24 cellular contexts compared by ENCODE assay signal in the genomic region with DNA sequence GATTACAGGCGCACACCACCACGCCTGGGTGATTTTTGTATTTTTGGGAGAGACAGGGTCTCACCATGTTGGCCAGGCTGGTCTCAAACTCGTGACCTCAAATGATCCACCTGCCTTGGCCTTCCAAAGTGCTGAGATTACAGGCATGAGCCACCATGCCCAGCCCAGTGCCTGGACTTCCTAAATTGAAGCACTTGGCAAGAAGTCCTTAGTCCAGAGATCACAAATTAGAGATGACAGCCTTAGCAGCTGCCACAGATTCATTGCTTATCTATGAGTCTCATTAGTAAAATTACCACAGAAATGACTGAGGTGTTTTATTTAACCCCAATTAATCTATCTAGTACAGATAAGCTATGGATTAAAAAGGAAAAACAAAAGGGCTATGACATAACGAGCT. TPM values are rescaled to one million over a fixed set of nuclear protein-coding genes. Genes with fewer than 3 reads are reported as not detected.
"Had no signal": no experiment of that assay in that cellular context is flagged by ENCODE, and none has a peak within 500 bp of the region (broad histone marks: within the 10 kb centered on the region; RNA-seq: fewer than 3 reads in every experiment).

No MANE protein-coding gene starts in this region.

- FAIRE-seq: RCC 7860 had no signal

- H3K27me3 ChIP-seq: MG63, SJSA1 had no signal

- H3K4me1 ChIP-seq: SJSA1 had no signal

- H3K9me3 ChIP-seq: SJSA1 had no signal

- DNase-seq: Karpas-422, KG1, MG63, NCI-H1092, NCI-H1105 treated with DMSO at 0.1 percent for 48 hours, NCI-H1417 treated with DMSO at 0.1 percent for 48 hours, NCI-H146, NCI-H1694 treated with DMSO at 0.1 percent for 48 hours, NCI-H1930, NCI-H2081 treated with DMSO at 0.1 percent for 48 hours, NCI-H2171, NCI-H226, NCI-H446, NCI-H510A, NCI-H524 treated with DMSO at 0.1 percent for 48 hours, NCI-H69, NCI-H774, Right ventricle myocardium superior, RPMI8226, SIG-M5 had no signal

- H3K27ac ChIP-seq: SJSA1, SK-N-MC had no signal

- H3K4me3 ChIP-seq: MG63, SJSA1, SK-N-MC had no signal

RNA-seq across cellular contexts. Expression of a gene that starts 19.2 kb away (rescaled TPM):
- total RNA-seq: HT-29, Right ventricle myocardium superior, SJSA1 had no signal
